9 cellular contexts compared by ENCODE assay signal in the genomic region with DNA sequence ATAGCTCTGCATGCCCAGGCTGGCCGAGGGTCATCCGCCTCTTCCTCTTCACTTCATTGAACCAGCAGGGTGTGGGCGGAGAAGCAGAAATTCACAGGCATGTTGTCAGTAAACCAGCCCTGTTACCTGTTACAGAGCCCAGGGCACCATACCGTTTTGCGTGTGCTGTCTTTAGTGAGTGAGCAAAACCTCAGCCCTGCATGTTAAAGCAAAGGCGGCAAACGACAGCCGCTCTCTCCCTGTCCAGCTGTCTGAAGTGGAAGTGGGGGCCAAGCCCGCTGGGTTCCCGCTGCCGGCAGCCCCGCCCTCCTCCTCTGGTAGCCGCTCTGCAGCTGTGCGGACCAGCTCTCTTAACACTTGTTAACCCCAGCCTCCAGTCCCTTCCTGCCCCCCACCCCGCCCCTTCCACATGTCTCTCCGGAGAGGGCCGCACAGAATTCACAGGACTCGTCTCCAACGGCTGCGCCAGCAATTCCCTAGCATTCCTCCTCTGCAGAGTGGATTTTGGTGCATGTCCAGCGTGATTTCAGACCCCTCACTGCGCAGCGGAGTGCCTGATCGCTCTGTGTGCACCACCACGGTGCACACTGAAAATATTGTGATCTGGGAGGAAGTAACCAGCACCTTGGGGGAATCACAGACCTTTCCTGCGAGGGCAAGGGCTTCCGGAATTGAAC. TPM values are rescaled to one million over a fixed set of nuclear protein-coding genes. Genes with fewer than 3 reads are reported as not detected.
DNase-seq lines count a peak whose midpoint lies in the region; ATAC-seq and TF ChIP-seq lines count a peak whose summit lies in the region.
"Had no signal": no experiment of that assay in that cellular context is flagged by ENCODE, and none has a peak within 500 bp of the region (broad histone marks: within the 10 kb centered on the region; RNA-seq: fewer than 3 reads in every experiment).

No MANE protein-coding gene starts in this region.

- H3K27me3 ChIP-seq in H7 (ENCODE audit: control insufficient read depth, insufficient read depth, low read length): no peaks in the 10 kb centered on the region

- H3K4me3 ChIP-seq in H7 (ENCODE audit: insufficient read depth, low read depth, low read length) (no peak overlapping the region), astrocyte of the spinal cord (ENCODE audit: low read depth, low read length) (no peak overlapping the region), skin epidermis (peak overlapping the region in 1 of 7 experiments; percentile 8)

- peak; percentile 66 for DNase-seq in H7
- DNase-seq in astrocyte of the spinal cord (ENCODE audit: low read depth, low spot score): peak; percentile 76
- DNase-seq in islet precursor cell: peak; percentile 71
- DNase-seq in foreskin melanocyte: no peak
- DNase-seq in stimulated activated CD4-positive, alpha-beta T cell treated with anti-CD3 and anti-CD28 coated beads, Interleukin-1b, Interleukin-23, amount 100 ng/mL, for 48 hours: no peak
- DNase-seq: NCI-H2029 had no signal

- H3K36me3 ChIP-seq in H7 (replicated peaks; ENCODE audit: control insufficient read depth, insufficient read depth, low read length): no peaks in the 10 kb centered on the region

- H3K27ac ChIP-seq in skin epidermis: peak overlapping the region in 15 of 21 experiments; percentile 18 to 83 (median 57)

- no peak for ATAC-seq in GM18520 (IDR thresholded peaks at IDR 0.05; ENCODE audit: unreplicated experiment)
- no peak for ATAC-seq in HG03520 (IDR thresholded peaks at IDR 0.05; ENCODE audit: unreplicated experiment)

- in situ Hi-C loops in astrocyte of the spinal cord (cut with HindIII; ENCODE audit: low sequenced_read_pairs): no loop called here

- no peak for TF ChIP-seq CTCF in astrocyte of the spinal cord (IDR thresholded peaks at IDR 0.05; ENCODE audit: low read depth, low read length)

RNA-seq across cellular contexts. Expression of a gene that starts 12.7 kb away (rescaled TPM):
- total RNA-seq in H7 (2014; rRNA removed; shearing (Covaris generic)): 7.1 and 11.7 TPM in 2 replicates

RNA-seq across cellular contexts. Expression of a gene that starts 34.0 kb away (rescaled TPM):
- total RNA-seq in H7 (2014; rRNA removed; shearing (Covaris generic)): 3.7 and 6.1 TPM in 2 replicates

RNA-seq across cellular contexts. Expression of a gene that starts 36.8 kb away (rescaled TPM):
- total RNA-seq in H7 (2014; rRNA removed; shearing (Covaris generic)): 1.8 and 3.5 TPM in 2 replicates

RNA-seq across cellular contexts. Expression of a gene that starts 42.9 kb away (rescaled TPM):
- 47.4 and 52.8 TPM in 2 replicates for total RNA-seq in H7 (2014; rRNA removed; shearing (Covaris generic))

Comparison
In these comparisons a context has a peak if more than half of its experiments do, and no peak if none do; other contexts are left out.
1. DNase-seq: peak in H7 (single experiment), astrocyte of the spinal cord (single experiment) and islet precursor cell (single experiment); none in foreskin melanocyte (single experiment) and stimulated activated CD4-positive, alpha-beta T cell treated with anti-CD3 and anti-CD28 coated beads, Interleukin-1b, Interleukin-23, amount 100 ng/mL, for 48 hours (single experiment).